Comparison of ENCODE assay signal across 8 cellular contexts in genomic region chr3:152205097-152205593, GRCh38.
A peak's percentile ranks its signal among the peaks of the same experiment; 100 is the strongest.
DNase-seq lines count a peak whose midpoint lies in the region; ATAC-seq lines count a peak whose summit lies in the region.

No MANE protein-coding gene starts in this region.

- no peaks in the 10 kb centered on the region for H3K9me3 Mint-ChIP-seq in activated CD4-positive, alpha-beta memory T cell treated with anti-CD3 and anti-CD28 coated beads for 36 hours

- intact Hi-C loops in activated CD4-positive, alpha-beta memory T cell treated with anti-CD3 and anti-CD28 coated beads for 36 hours (cut with micrococcal nuclease) = loop anchor here (2.0 kb wide), 1 partner anchor 1002 kb away; the partner anchor contains the start of gene GPR171

- H3K27me3 Mint-ChIP-seq in activated CD4-positive, alpha-beta memory T cell treated with anti-CD3 and anti-CD28 coated beads for 36 hours = no peaks in the 10 kb centered on the region

- H3K4me1 Mint-ChIP-seq in activated CD4-positive, alpha-beta memory T cell treated with anti-CD3 and anti-CD28 coated beads for 36 hours (ENCODE audit: low read depth) = peaks cover 58% of the 10 kb centered on the region

- CTCF ChIA-PET in activated CD4-positive, alpha-beta memory T cell treated with anti-CD3 and anti-CD28 coated beads for 36 hours (lab: Charles Lee) = interaction anchor here (0.9 to 1.2 kb wide), 3 partner anchors 21 to 155 kb away, joined by 3 to 5 read pairs (median 3); no protein-coding TSS in a partner anchor

- POLR2A ChIA-PET in activated CD4-positive, alpha-beta memory T cell treated with anti-CD3 and anti-CD28 coated beads for 36 hours (lab: Charles Lee) = interaction anchor here (0.6 to 5.6 kb wide), 8 partner anchors 14 to 199 kb away, joined by 3 to 52 read pairs (median 3); no protein-coding TSS in a partner anchor

- no peak for DNase-seq in activated CD4-positive, alpha-beta memory T cell treated with anti-CD3 and anti-CD28 coated beads for 36 hours
- DNase-seq in pons (ENCODE audit: low spot score) (peak; percentile 77), NCI-H524 (lab: John Stamatoyannopoulos, UW) (no peak), EL (no peak), DMS 273 (lab: John Stamatoyannopoulos, UW; ENCODE audit: unreplicated experiment) (no peak), iPS-NIHi7 (ENCODE audit: extremely low spot score) (no peak)

- peak; percentile 47 for ATAC-seq in GM19023 (IDR thresholded peaks at IDR 0.05; ENCODE audit: unreplicated experiment)
- peak; percentile 53 for ATAC-seq in HG03103 (IDR thresholded peaks at IDR 0.05; ENCODE audit: low read depth, unreplicated experiment)

- peak overlapping the region; percentile 89 for H3K27ac Mint-ChIP-seq in activated CD4-positive, alpha-beta memory T cell treated with anti-CD3 and anti-CD28 coated beads for 36 hours

- H3K36me3 Mint-ChIP-seq in activated CD4-positive, alpha-beta memory T cell treated with anti-CD3 and anti-CD28 coated beads for 36 hours = peaks cover 7% of the 10 kb centered on the region

- peak overlapping the region; percentile 79 for H3K4me3 Mint-ChIP-seq in activated CD4-positive, alpha-beta memory T cell treated with anti-CD3 and anti-CD28 coated beads for 36 hours
